8 cellular contexts compared by ENCODE assay signal in the genomic region with DNA sequence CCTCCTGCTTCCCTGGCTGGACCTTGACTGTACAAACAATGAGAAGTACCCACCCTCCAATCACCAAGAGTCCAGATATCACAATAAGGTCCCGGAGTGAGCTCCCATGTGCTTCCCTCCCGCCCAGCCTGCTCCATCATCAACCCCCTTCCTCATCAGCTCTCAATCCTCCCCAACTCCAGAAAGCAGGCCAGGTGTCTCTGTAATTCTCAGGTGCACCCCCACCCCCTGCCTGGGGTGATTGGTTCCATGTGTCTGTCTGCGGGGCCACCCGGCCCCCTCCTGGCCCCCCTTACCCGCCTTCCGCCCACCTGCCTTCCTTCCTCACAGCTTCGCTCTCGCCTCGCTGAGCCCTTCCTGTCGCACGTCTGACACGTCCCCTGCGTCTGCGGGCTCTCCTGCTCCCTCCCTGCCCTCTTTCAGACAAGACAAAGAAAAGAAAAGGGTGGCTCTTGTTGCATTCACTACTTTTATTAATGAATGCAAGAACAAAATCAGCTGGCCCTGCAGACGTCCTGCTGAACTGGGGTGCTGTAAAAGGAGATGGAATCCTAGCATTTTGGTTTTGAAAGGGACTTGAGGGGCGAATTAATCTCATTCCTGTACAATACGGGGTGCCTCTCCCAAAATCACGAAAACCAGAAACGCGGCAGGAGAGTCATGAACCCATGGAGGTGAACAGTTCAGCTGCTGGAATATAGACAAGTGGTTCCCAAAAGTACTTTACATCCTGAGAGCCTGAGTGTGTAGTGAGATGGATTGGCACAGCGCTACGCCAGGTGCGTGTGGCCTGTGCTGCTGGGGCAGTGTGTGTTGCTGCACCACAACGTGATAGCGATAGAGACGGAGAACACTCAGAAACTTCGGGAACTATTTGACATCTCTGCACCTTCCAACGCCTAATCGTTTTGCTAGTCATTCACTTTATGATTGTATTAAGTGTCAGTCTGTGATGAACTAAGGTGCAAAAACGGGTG. TPM values are rescaled to one million over a fixed set of nuclear protein-coding genes. Genes with fewer than 3 reads are reported as not detected.
DNase-seq lines count a peak whose midpoint lies in the region; ATAC-seq and TF ChIP-seq lines count a peak whose summit lies in the region.

No MANE protein-coding gene starts in this region.

- H3K27ac ChIP-seq in gastrocnemius medialis: no peak overlapping the region

- TF ChIP-seq POLR2A in gastrocnemius medialis (IDR thresholded peaks at IDR 0.05): no peak

- no peak overlapping the region for H3K4me3 Mint-ChIP-seq in chondrocyte (ENCODE audit: unreplicated experiment)

- no peaks in the 10 kb centered on the region for H3K9me3 Mint-ChIP-seq in chondrocyte (ENCODE audit: low read depth)

- H3K27me3 Mint-ChIP-seq in chondrocyte (ENCODE audit: low read depth): peaks cover 11% of the 10 kb centered on the region

- TF ChIP-seq CTCF in gastrocnemius medialis (IDR thresholded peaks at IDR 0.05 in 4 of 5, conservative IDR thresholded peaks at IDR 0.05 in 1 of 5) (no peak), chondrocyte (IDR thresholded peaks at IDR 0.05) (no peak)

- H3K9me3 ChIP-seq in gastrocnemius medialis: no peaks in the 10 kb centered on the region

- in situ Hi-C loops in gastrocnemius medialis (cut with MboI; ENCODE audit: low sequenced_read_pairs in 4 of 4): no loop called here

- H3K27me3 ChIP-seq in gastrocnemius medialis: no peaks in the 10 kb centered on the region

- peak; percentile 88 for ATAC-seq in GM18498 (IDR thresholded peaks at IDR 0.05; ENCODE audit: unreplicated experiment)
- ATAC-seq in HG02571 (IDR thresholded peaks at IDR 0.05; ENCODE audit: unreplicated experiment): peak; percentile 76
- ATAC-seq in gastrocnemius medialis: no peak

- intact Hi-C loops in gastrocnemius medialis (cut with DNase I; ENCODE audit: low total_unique reads): no loop called here

- no peak overlapping the region for H3K27ac Mint-ChIP-seq in chondrocyte (ENCODE audit: unreplicated experiment)

- peak; percentile 95 for DNase-seq in NCI-H2107 treated with DMSO at 0.1 percent for 48 hours (lab: John Stamatoyannopoulos, UW; ENCODE audit: unreplicated experiment)
- DNase-seq in activated gamma-delta T cell treated with Interleukin-2 at 50 U/mL for 16 hours: peak; percentile 53
- DNase-seq in stimulated activated CD4-positive, alpha-beta T cell treated with anti-CD3 and anti-CD28 coated beads, Interleukin-1b, Interleukin-23, amount 100 ng/mL, for 48 hours: peak; percentile 80
- no peak for DNase-seq in gastrocnemius medialis
- DNase-seq in chondrocyte (ENCODE audit: low spot score): no peak
- DNase-seq in NCI-H2196 treated with DMSO at 0.1 percent for 48 hours (lab: John Stamatoyannopoulos, UW; ENCODE audit: unreplicated experiment): no peak

- H3K36me3 Mint-ChIP-seq in chondrocyte (ENCODE audit: low read depth): peaks cover 4% of the 10 kb centered on the region

- no peaks in the 10 kb centered on the region for H3K36me3 ChIP-seq in gastrocnemius medialis

- H3K4me3 ChIP-seq in gastrocnemius medialis: no peak overlapping the region

- peaks cover 6% of the 10 kb centered on the region for H3K4me1 Mint-ChIP-seq in chondrocyte (ENCODE audit: low read depth)

- no peaks in the 10 kb centered on the region for H3K4me1 ChIP-seq in gastrocnemius medialis

RNA-seq across cellular contexts. Expression of a gene that starts 26.4 kb away (rescaled TPM):
- total RNA-seq in gastrocnemius medialis (10 to 100 TPM; 14.3 to 44.4 (median 23.6) TPM), chondrocyte (1,045 to 1,857 TPM (median 1,848 TPM) in 3 replicates)

Comparison
In these comparisons a context has a peak if more than half of its experiments do, and no peak if none do; other contexts are left out.
1. ATAC-seq: peak in GM18498 (single experiment) and HG02571 (single experiment); none in gastrocnemius medialis (0 of 2).
2. DNase-seq: peak in NCI-H2107 treated with DMSO at 0.1 percent for 48 hours (single experiment), activated gamma-delta T cell treated with Interleukin-2 at 50 U/mL for 16 hours (single experiment) and stimulated activated CD4-positive, alpha-beta T cell treated with anti-CD3 and anti-CD28 coated beads, Interleukin-1b, Interleukin-23, amount 100 ng/mL, for 48 hours (single experiment); none in gastrocnemius medialis (0 of 2), chondrocyte (single experiment) and NCI-H2196 treated with DMSO at 0.1 percent for 48 hours (single experiment).
3. RNA of a gene that starts 26.4 kb away (total RNA-seq): 1,045 to 1,857 TPM in chondrocyte; 14.3 to 44.4 TPM in gastrocnemius medialis; every median in the first group is over 10 times any median in the second.